18 cellular contexts compared by ENCODE assay signal in the genomic region with DNA sequence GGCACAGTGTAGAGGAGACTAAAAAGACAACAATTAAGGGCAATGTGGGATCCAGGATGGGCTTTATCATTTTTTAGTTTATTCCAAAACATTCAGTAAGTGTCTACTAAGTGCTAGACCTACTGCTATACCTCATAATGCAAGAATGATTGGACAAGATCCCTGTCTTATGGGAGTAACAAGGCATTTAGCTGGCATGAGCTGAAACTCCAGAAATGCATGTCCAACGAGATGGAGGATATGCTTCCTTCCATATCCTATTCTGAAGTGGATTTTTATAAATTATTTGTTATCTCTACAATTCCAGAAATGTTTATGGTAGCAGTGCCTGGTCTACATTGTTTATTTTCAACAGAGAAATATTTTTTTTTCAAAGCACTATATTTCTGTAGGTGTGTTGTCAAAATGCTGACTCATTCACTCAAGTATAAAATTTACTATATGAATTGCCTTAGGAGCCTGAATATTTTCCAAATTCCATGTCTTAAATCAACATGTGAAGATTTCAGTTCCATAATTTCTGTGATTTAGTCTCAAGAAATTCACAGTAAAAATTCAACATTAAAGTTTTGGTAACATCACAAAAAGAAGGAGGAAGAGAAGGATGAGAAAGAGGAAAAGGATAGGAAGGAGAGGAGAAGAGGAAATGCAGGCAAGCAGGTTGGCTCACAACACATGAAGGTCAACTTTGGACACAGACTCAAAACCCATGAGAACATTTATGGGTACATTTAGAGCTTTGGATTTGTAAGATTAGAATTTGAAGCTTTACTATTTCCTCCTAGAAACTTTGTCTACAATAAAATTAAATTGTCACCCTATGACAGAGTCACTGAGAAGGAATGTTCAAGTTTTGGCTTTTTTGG.
DNase-seq lines count a peak whose midpoint lies in the region; ATAC-seq, FAIRE-seq and TF ChIP-seq lines count a peak whose summit lies in the region.
"Had no signal": no experiment of that assay in that cellular context is flagged by ENCODE, and none has a peak within 500 bp of the region (broad histone marks: within the 10 kb centered on the region; RNA-seq: fewer than 3 reads in every experiment).

No MANE protein-coding gene starts in this region.

- WGBS in lower leg skin, 2 donors = 26 to 29% methylated on average over 1 of the region's 1 CpG

- ATAC-seq in GM18873 (IDR thresholded peaks at IDR 0.05; ENCODE audit: low FRiP score, unreplicated experiment) = no peak
- ATAC-seq: effector memory CD8-positive, alpha-beta T cell; GM12878; lower lobe of right lung had no signal

- H3K36me3 Mint-ChIP-seq in activated naive CD4-positive, alpha-beta T cell treated with anti-CD3 and anti-CD28 coated beads, Interleukin-2, amount 50 U/mL, for 24 hours = no peaks in the 10 kb centered on the region
- H3K36me3 Mint-ChIP-seq: activated naive CD8-positive, alpha-beta T cell treated with anti-CD3 and anti-CD28 coated beads for 36 hours; CD4-positive, alpha-beta memory T cell had no signal

- peak overlapping the region; percentile 10 for H3K27ac Mint-ChIP-seq in activated naive CD4-positive, alpha-beta T cell treated with anti-CD3 and anti-CD28 coated beads, Interleukin-2, amount 50 U/mL, for 24 hours
- H3K27ac Mint-ChIP-seq: activated naive CD8-positive, alpha-beta T cell treated with anti-CD3 and anti-CD28 coated beads for 36 hours; effector memory CD8-positive, alpha-beta T cell had no signal

- TF ChIP-seq CTCF in kidney (IDR thresholded peaks at IDR 0.05; ENCODE audit: borderline replicate concordance, extremely low read depth, insufficient read depth) (no peak), uterus (IDR thresholded peaks at IDR 0.05) (no peak), lower leg skin (IDR thresholded peaks at IDR 0.05) (no peak)

- FAIRE-seq in kidney (lab: Jason Lieb, UNC) = no peak
- FAIRE-seq: A204.1 had no signal

- H3K27me3 ChIP-seq in SJSA1 (replicated peaks) (no peaks in the 10 kb centered on the region), uterus (no peaks in the 10 kb centered on the region)
- H3K27me3 ChIP-seq: right atrium auricular region had no signal

- intact Hi-C loops in kidney (cut with DNase I) (no loop called here), uterus (cut with DNase I; ENCODE audit: low total_unique reads) (no loop called here), lower leg skin (cut with DNase I; ENCODE audit: low total_unique reads) (no loop called here)

- H3K4me3 ChIP-seq in SJSA1 (no peak overlapping the region), kidney (ENCODE audit: low read length in 2 of 2) (no peak overlapping the region), uterus (no peak overlapping the region), lower leg skin (ENCODE audit: low read depth, poor library complexity, severe bottlenecking) (no peak overlapping the region)
- H3K4me3 ChIP-seq: GM12878, lower lobe of right lung, right atrium auricular region had no signal

- H3K27me3 Mint-ChIP-seq in activated naive CD4-positive, alpha-beta T cell treated with anti-CD3 and anti-CD28 coated beads, Interleukin-2, amount 50 U/mL, for 24 hours = peaks cover 18% of the 10 kb centered on the region

- H3K27ac ChIP-seq in SJSA1 (peak overlapping the region; percentile 28), kidney (ENCODE audit: low read depth in 2 of 2, low read length in 2 of 2) (peak overlapping the region; percentile 22 to 53), uterus (peak overlapping the region; percentile 46 to 78)
- H3K27ac ChIP-seq: lower lobe of right lung, right atrium auricular region had no signal

- H3K36me3 ChIP-seq in SJSA1 (no peaks in the 10 kb centered on the region), kidney (ENCODE audit: control insufficient read depth in 1 of 2, insufficient read depth in 2 of 2, low read length in 2 of 2) (no peaks in the 10 kb centered on the region), uterus (no peaks in the 10 kb centered on the region)
- H3K36me3 ChIP-seq: lower lobe of right lung, right atrium auricular region had no signal

- H3K4me1 Mint-ChIP-seq in activated naive CD4-positive, alpha-beta T cell treated with anti-CD3 and anti-CD28 coated beads, Interleukin-2, amount 50 U/mL, for 24 hours = no peaks in the 10 kb centered on the region

- no peak for TF ChIP-seq POLR2A in uterus (IDR thresholded peaks at IDR 0.05)
- TF ChIP-seq POLR2A in lower leg skin (IDR thresholded peaks at IDR 0.05) = no peak

- no peak for DNase-seq in activated naive CD4-positive, alpha-beta T cell treated with anti-CD3 and anti-CD28 coated beads, Interleukin-2, amount 50 U/mL, for 16 hours
- DNase-seq in SJSA1 (ENCODE audit: low read depth in 1 of 2, low spot score in 2 of 2) (no peak), kidney (no peak), uterus (no peak), NCI-H526 treated with DMSO at 0.1 percent for 48 hours (lab: John Stamatoyannopoulos, UW) (no peak), lower leg skin (ENCODE audit: low spot score in 2 of 2) (no peak)
- DNase-seq: activated CD4-positive, alpha-beta T cell treated with anti-CD3 and anti-CD28 coated beads for 48 hours; activated naive CD8-positive, alpha-beta T cell treated with anti-CD3 and anti-CD28 coated beads for 36 hours; CD4-positive, alpha-beta memory T cell; central memory CD4-positive, alpha-beta T cell; effector memory CD8-positive, alpha-beta T cell; KBM-7; lower lobe of right lung had no signal

- no peaks in the 10 kb centered on the region for H3K9me3 Mint-ChIP-seq in activated naive CD4-positive, alpha-beta T cell treated with anti-CD3 and anti-CD28 coated beads, Interleukin-2, amount 50 U/mL, for 24 hours
- H3K9me3 Mint-ChIP-seq: activated naive CD8-positive, alpha-beta T cell treated with anti-CD3 and anti-CD28 coated beads for 36 hours; CD4-positive, alpha-beta memory T cell; effector memory CD8-positive, alpha-beta T cell had no signal

- H3K9me3 ChIP-seq in SJSA1 (replicated peaks) (no peaks in the 10 kb centered on the region), kidney (ENCODE audit: control insufficient read depth in 1 of 2, low read length in 2 of 2) (no peaks in the 10 kb centered on the region), uterus (no peaks in the 10 kb centered on the region)
- H3K9me3 ChIP-seq: lower lobe of right lung, right atrium auricular region had no signal

- no peak overlapping the region for H3K9ac ChIP-seq in kidney (ENCODE audit: low read length in 2 of 2)

- H3K4me3 Mint-ChIP-seq in activated naive CD4-positive, alpha-beta T cell treated with anti-CD3 and anti-CD28 coated beads, Interleukin-2, amount 50 U/mL, for 24 hours = no peak overlapping the region
- H3K4me3 Mint-ChIP-seq: activated naive CD8-positive, alpha-beta T cell treated with anti-CD3 and anti-CD28 coated beads for 36 hours; CD4-positive, alpha-beta memory T cell; effector memory CD8-positive, alpha-beta T cell had no signal

- H3K4me1 ChIP-seq in SJSA1 (replicated peaks) = peaks cover 15% of the 10 kb centered on the region
- peaks cover 0 to 7% of the 10 kb centered on the region in 2 donors for H3K4me1 ChIP-seq in kidney (ENCODE audit: control insufficient read depth in 1 of 2, insufficient read depth in 1 of 2, low read depth in 1 of 2, low read length in 2 of 2)
- no peaks in the 10 kb centered on the region for H3K4me1 ChIP-seq in uterus
- H3K4me1 ChIP-seq: lower lobe of right lung, right atrium auricular region had no signal
